Comparison of ENCODE assay signal across 1 cellular context in the genomic region with DNA sequence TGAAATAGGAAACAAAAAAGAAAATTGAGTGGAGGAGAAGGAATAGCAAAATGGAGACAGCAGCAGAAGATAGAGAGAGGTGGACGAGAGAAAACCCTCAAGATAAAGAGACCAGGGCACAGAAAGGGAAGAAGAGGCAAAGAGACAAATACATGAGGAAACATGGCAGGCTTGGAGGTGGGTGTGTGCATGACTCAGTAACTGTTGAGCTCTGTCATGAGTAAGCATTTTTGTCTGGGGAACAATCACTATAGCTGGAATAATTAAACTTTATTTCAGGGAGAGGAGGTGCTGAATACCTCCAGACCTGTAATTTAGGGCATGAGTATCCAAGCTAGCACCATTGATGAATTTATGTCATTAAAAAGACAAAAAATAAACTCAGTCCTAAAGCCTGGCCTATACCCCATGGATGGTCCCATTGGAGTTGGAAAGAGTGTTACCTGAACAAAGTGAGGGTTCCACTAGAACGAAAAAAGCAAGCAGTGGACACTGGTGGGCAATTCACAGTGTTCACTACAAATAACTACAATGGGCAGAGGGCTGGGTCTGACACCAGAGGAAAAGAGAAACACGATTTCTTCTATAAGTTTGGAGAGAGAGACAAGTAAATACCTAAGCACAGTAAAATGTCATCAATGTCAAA.
TF ChIP-seq lines count a peak whose summit lies in the region.

No MANE protein-coding gene starts in this region.

TF ChIP-seq in K562, 482 proteins besides CTCF, POLR2A, EP300 and RAD21 (continued from another document and continues in another):
- TF ChIP-seq, protein P1, sequence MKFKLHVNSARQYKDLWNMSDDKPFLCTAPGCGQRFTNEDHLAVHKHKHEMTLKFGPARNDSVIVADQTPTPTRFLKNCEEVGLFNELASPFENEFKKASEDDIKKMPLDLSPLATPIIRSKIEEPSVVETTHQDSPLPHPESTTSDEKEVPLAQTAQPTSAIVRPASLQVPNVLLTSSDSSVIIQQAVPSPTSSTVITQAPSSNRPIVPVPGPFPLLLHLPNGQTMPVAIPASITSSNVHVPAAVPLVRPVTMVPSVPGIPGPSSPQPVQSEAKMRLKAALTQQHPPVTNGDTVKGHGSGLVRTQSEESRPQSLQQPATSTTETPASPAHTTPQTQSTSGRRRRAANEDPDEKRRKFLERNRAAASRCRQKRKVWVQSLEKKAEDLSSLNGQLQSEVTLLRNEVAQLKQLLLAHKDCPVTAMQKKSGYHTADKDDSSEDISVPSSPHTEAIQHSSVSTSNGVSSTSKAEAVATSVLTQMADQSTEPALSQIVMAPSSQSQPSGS (CRISPR knock-in tag; IDR thresholded peaks at IDR 0.05), result no peak
- no peak for TF ChIP-seq ZNF263 (CRISPR knock-in tag; IDR thresholded peaks at IDR 0.05; ENCODE audit: borderline replicate concordance)
- TF ChIP-seq ARNT (IDR thresholded peaks at IDR 0.05), result peak; percentile 36 to 69; a peak in 1 of 4 replicates
- TF ChIP-seq HDAC2 (IDR thresholded peaks at IDR 0.05), result 0 out of 2 replicates have a peak, but pooled peaks have one; percentile 47
- TF ChIP-seq YY1 (IDR thresholded peaks at IDR 0.05; ENCODE audit: borderline replicate concordance in 1 of 3, control insufficient read depth in 1 of 3, extremely low read depth in 1 of 3, insufficient read depth in 3 of 3, insufficient read length in 1 of 3, insufficient replicate concordance in 2 of 3, low read depth in 1 of 3, low read length in 2 of 3), result peak in 2 of 3 experiments; percentile 21 to 86
- no peak for TF ChIP-seq SRSF7 (optimal IDR thresholded peaks at IDR 0.05; ENCODE audit: low read depth, low read length)
- TF ChIP-seq POLR2G (IDR thresholded peaks at IDR 0.05; ENCODE audit: low read depth, low read length), result no peak
- TF ChIP-seq GABPB2 (CRISPR knock-in tag; conservative IDR thresholded peaks at IDR 0.05), result no peak
- TF ChIP-seq KAT8 (IDR thresholded peaks at IDR 0.05; ENCODE audit: low read depth), result no peak
- TF ChIP-seq, protein P2, sequence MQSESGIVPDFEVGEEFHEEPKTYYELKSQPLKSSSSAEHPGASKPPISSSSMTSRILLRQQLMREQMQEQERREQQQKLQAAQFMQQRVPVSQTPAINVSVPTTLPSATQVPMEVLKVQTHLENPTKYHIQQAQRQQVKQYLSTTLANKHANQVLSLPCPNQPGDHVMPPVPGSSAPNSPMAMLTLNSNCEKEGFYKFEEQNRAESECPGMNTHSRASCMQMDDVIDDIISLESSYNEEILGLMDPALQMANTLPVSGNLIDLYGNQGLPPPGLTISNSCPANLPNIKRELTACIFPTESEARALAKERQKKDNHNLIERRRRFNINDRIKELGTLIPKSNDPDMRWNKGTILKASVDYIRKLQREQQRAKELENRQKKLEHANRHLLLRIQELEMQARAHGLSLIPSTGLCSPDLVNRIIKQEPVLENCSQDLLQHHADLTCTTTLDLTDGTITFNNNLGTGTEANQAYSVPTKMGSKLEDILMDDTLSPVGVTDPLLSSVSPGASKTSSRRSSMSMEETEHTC (IDR thresholded peaks at IDR 0.05), result no peak
- no peak for TF ChIP-seq MYNN (IDR thresholded peaks at IDR 0.05)
- no peak for TF ChIP-seq MYNN (CRISPR knock-in tag; IDR thresholded peaks at IDR 0.05)
- TF ChIP-seq, protein P3, sequence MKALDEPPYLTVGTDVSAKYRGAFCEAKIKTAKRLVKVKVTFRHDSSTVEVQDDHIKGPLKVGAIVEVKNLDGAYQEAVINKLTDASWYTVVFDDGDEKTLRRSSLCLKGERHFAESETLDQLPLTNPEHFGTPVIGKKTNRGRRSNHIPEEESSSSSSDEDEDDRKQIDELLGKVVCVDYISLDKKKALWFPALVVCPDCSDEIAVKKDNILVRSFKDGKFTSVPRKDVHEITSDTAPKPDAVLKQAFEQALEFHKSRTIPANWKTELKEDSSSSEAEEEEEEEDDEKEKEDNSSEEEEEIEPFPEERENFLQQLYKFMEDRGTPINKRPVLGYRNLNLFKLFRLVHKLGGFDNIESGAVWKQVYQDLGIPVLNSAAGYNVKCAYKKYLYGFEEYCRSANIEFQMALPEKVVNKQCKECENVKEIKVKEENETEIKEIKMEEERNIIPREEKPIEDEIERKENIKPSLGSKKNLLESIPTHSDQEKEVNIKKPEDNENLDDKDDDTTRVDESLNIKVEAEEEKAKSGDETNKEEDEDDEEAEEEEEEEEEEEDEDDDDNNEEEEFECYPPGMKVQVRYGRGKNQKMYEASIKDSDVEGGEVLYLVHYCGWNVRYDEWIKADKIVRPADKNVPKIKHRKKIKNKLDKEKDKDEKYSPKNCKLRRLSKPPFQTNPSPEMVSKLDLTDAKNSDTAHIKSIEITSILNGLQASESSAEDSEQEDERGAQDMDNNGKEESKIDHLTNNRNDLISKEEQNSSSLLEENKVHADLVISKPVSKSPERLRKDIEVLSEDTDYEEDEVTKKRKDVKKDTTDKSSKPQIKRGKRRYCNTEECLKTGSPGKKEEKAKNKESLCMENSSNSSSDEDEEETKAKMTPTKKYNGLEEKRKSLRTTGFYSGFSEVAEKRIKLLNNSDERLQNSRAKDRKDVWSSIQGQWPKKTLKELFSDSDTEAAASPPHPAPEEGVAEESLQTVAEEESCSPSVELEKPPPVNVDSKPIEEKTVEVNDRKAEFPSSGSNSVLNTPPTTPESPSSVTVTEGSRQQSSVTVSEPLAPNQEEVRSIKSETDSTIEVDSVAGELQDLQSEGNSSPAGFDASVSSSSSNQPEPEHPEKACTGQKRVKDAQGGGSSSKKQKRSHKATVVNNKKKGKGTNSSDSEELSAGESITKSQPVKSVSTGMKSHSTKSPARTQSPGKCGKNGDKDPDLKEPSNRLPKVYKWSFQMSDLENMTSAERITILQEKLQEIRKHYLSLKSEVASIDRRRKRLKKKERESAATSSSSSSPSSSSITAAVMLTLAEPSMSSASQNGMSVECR (CRISPR knock-in tag; IDR thresholded peaks at IDR 0.05), result no peak
- TF ChIP-seq, protein P4, sequence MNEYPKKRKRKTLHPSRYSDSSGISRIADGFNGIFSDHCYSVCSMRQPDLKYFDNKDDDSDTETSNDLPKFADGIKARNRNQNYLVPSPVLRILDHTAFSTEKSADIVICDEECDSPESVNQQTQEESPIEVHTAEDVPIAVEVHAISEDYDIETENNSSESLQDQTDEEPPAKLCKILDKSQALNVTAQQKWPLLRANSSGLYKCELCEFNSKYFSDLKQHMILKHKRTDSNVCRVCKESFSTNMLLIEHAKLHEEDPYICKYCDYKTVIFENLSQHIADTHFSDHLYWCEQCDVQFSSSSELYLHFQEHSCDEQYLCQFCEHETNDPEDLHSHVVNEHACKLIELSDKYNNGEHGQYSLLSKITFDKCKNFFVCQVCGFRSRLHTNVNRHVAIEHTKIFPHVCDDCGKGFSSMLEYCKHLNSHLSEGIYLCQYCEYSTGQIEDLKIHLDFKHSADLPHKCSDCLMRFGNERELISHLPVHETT (CRISPR knock-in tag; conservative IDR thresholded peaks at IDR 0.05 in 1 of 2, IDR thresholded peaks at IDR 0.05 in 1 of 2), result no peak
- no peak for TF ChIP-seq ERF (CRISPR knock-in tag; IDR thresholded peaks at IDR 0.05)
- peak; percentile 46; the same call in 1 of the 2 replicates for TF ChIP-seq MECOM (CRISPR knock-in tag; IDR thresholded peaks at IDR 0.05)
- peak; percentile 99 for TF ChIP-seq C11orf30 (IDR thresholded peaks at IDR 0.05; ENCODE audit: low read depth)
- peak; percentile 53 for TF ChIP-seq TAF9B (IDR thresholded peaks at IDR 0.05; ENCODE audit: partially characterized antibody)
- TF ChIP-seq PTBP1 (IDR thresholded peaks at IDR 0.05; ENCODE audit: low read depth, low read length), result no peak
- TF ChIP-seq NR4A1 (CRISPR knock-in tag; IDR thresholded peaks at IDR 0.05), result no peak
- no peak for TF ChIP-seq NR4A1 (tag; IDR thresholded peaks at IDR 0.05)
- no peak for TF ChIP-seq GATA2 (CRISPR knock-in tag; IDR thresholded peaks at IDR 0.05)
- TF ChIP-seq THRAP3 (IDR thresholded peaks at IDR 0.05; ENCODE audit: borderline replicate concordance), result no peak
- TF ChIP-seq HDAC8 (tag; IDR thresholded peaks at IDR 0.05), result no peak
- no peak for TF ChIP-seq BRCA1 (IDR thresholded peaks at IDR 0.05)
- no peak for TF ChIP-seq BRCA1 (CRISPR knock-in tag; IDR thresholded peaks at IDR 0.05)
- TF ChIP-seq ZNF444 (CRISPR knock-in tag; IDR thresholded peaks at IDR 0.05), result no peak
- no peak for TF ChIP-seq RB1 (IDR thresholded peaks at IDR 0.05; ENCODE audit: low read depth)
- TF ChIP-seq, protein P5, sequence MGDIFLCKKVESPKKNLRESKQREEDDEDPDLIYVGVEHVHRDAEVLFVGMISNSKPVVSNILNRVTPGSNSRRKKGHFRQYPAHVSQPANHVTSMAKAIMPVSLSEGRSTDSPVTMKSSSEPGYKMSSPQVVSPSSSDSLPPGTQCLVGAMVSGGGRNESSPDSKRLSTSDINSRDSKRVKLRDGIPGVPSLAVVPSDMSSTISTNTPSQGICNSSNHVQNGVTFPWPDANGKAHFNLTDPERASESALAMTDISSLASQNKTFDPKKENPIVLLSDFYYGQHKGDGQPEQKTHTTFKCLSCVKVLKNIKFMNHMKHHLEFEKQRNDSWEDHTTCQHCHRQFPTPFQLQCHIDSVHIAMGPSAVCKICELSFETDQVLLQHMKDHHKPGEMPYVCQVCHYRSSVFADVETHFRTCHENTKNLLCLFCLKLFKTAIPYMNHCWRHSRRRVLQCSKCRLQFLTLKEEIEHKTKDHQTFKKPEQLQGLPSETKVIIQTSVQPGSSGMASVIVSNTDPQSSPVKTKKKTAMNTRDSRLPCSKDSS (IDR thresholded peaks at IDR 0.05; ENCODE audit: low read depth, partially characterized antibody), result no peak
- TF ChIP-seq FOXA1 (IDR thresholded peaks at IDR 0.05; ENCODE audit: borderline replicate concordance), result no peak
- no peak for TF ChIP-seq MCM3 (IDR thresholded peaks at IDR 0.05)
- TF ChIP-seq SUPT5H (IDR thresholded peaks at IDR 0.05), result no peak
- TF ChIP-seq, protein P6, sequence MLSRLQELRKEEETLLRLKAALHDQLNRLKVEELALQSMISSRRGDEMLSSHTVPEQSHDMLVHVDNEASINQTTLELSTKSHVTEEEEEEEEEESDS (CRISPR knock-in tag; IDR thresholded peaks at IDR 0.05), result no peak
- TF ChIP-seq SMARCE1 (IDR thresholded peaks at IDR 0.05), result peak; percentile 82
- no peak for TF ChIP-seq ZNF408 (CRISPR knock-in tag; IDR thresholded peaks at IDR 0.05; ENCODE audit: low read depth)
- TF ChIP-seq CBFA2T2 (conservative IDR thresholded peaks at IDR 0.05), result no peak
- TF ChIP-seq ZNF12 (CRISPR knock-in tag; IDR thresholded peaks at IDR 0.05), result no peak
- peak; percentile 89 for TF ChIP-seq NFE2L1 (tag; IDR thresholded peaks at IDR 0.05; ENCODE audit: borderline replicate concordance, low read depth)
- TF ChIP-seq CC2D1A (IDR thresholded peaks at IDR 0.05), result peak; percentile 86
- TF ChIP-seq ZC3H11A (IDR thresholded peaks at IDR 0.05; ENCODE audit: low read depth, low read length), result no peak
- no peak for TF ChIP-seq GATAD2B (IDR thresholded peaks at IDR 0.05; ENCODE audit: borderline replicate concordance)
- TF ChIP-seq DIDO1 (tag; IDR thresholded peaks at IDR 0.05; ENCODE audit: low read depth), result no peak
- TF ChIP-seq ZNF311 (CRISPR knock-in tag; IDR thresholded peaks at IDR 0.05), result no peak
- no peak for TF ChIP-seq TCF7L2 (IDR thresholded peaks at IDR 0.05; ENCODE audit: low read depth, low read length)
- TF ChIP-seq CCNT2 (IDR thresholded peaks at IDR 0.05; ENCODE audit: borderline replicate concordance, extremely low read depth, insufficient read length, low read depth, low read length), result no peak
- TF ChIP-seq, protein P7, sequence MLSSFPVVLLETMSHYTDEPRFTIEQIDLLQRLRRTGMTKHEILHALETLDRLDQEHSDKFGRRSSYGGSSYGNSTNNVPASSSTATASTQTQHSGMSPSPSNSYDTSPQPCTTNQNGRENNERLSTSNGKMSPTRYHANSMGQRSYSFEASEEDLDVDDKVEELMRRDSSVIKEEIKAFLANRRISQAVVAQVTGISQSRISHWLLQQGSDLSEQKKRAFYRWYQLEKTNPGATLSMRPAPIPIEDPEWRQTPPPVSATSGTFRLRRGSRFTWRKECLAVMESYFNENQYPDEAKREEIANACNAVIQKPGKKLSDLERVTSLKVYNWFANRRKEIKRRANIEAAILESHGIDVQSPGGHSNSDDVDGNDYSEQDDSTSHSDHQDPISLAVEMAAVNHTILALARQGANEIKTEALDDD (IDR thresholded peaks at IDR 0.05), result no peak
- TF ChIP-seq ZBTB1 (CRISPR knock-in tag; IDR thresholded peaks at IDR 0.05; ENCODE audit: borderline replicate concordance, low read depth), result no peak
- TF ChIP-seq, protein P8, sequence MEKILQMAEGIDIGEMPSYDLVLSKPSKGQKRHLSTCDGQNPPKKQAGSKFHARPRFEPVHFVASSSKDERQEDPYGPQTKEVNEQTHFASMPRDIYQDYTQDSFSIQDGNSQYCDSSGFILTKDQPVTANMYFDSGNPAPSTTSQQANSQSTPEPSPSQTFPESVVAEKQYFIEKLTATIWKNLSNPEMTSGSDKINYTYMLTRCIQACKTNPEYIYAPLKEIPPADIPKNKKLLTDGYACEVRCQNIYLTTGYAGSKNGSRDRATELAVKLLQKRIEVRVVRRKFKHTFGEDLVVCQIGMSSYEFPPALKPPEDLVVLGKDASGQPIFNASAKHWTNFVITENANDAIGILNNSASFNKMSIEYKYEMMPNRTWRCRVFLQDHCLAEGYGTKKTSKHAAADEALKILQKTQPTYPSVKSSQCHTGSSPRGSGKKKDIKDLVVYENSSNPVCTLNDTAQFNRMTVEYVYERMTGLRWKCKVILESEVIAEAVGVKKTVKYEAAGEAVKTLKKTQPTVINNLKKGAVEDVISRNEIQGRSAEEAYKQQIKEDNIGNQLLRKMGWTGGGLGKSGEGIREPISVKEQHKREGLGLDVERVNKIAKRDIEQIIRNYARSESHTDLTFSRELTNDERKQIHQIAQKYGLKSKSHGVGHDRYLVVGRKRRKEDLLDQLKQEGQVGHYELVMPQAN (IDR thresholded peaks at IDR 0.05; ENCODE audit: borderline replicate concordance), result 0 out of 2 replicates have a peak, but pooled peaks have one; percentile 39
- TF ChIP-seq, protein P9, sequence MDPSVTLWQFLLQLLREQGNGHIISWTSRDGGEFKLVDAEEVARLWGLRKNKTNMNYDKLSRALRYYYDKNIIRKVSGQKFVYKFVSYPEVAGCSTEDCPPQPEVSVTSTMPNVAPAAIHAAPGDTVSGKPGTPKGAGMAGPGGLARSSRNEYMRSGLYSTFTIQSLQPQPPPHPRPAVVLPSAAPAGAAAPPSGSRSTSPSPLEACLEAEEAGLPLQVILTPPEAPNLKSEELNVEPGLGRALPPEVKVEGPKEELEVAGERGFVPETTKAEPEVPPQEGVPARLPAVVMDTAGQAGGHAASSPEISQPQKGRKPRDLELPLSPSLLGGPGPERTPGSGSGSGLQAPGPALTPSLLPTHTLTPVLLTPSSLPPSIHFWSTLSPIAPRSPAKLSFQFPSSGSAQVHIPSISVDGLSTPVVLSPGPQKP (CRISPR knock-in tag; IDR thresholded peaks at IDR 0.05), result no peak
- no peak for TF ChIP-seq SPI1 (IDR thresholded peaks at IDR 0.05; ENCODE audit: borderline replicate concordance, low read depth, low read length)
- TF ChIP-seq, protein P10, sequence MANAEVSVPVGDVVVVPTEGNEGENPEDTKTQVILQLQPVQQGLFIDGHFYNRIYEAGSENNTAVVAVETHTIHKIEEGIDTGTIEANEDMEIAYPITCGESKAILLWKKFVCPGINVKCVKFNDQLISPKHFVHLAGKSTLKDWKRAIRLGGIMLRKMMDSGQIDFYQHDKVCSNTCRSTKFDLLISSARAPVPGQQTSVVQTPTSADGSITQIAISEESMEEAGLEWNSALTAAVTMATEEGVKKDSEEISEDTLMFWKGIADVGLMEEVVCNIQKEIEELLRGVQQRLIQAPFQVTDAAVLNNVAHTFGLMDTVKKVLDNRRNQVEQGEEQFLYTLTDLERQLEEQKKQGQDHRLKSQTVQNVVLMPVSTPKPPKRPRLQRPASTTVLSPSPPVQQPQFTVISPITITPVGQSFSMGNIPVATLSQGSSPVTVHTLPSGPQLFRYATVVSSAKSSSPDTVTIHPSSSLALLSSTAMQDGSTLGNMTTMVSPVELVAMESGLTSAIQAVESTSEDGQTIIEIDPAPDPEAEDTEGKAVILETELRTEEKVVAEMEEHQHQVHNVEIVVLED (CRISPR knock-in tag; IDR thresholded peaks at IDR 0.05), result no peak
- no peak for TF ChIP-seq IRF2 (CRISPR knock-in tag; IDR thresholded peaks at IDR 0.05)
